8 cellular contexts compared by ENCODE assay signal in the genomic region with DNA sequence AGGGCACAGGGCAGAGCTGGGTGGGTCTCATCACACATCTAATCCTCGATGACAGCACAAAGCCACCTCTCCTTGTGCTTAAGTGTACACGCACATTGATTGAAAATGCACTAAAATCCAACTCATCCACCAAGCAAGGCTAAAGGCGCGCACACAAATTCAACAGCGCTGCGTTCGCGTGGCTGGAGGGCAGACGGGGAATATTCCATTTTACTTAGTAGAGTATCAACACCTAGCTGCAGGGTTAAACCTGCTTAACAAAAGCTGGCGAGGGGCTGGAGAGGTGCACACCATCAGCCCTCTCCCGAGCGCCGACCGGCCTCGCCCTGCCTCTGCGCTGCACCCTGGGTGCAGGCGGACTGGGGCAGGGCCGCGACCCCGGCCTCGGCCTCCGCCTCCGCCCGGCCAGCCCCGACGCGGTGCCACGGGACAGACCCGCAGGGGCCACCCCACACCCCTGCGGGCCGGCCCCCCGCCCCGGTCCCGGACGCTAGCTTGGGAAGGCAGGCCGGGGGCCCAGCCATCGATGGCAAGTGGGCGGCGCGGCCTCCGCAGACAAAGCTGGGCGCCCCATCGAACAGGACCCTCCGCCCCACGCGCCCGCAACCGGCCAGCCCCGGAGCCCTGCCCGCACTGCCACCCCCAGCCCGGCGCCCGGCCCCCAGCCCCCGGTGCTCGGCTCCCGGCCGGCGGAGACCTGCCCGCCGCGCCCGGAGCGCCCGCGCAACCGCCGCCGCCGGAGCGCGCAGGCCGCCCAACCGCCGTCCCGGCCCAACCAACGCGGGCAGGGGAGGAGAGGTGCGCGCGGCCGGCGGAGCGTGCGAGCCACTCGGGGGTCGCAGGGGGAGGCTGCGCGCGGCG. TPM values are rescaled to one million over a fixed set of nuclear protein-coding genes. Genes with fewer than 3 reads are reported as not detected.
A peak's percentile ranks its signal among the peaks of the same experiment; 100 is the strongest.
DNase-seq lines count a peak whose midpoint lies in the region; ATAC-seq, FAIRE-seq and TF ChIP-seq lines count a peak whose summit lies in the region.

No MANE protein-coding gene starts in this region.

- in situ Hi-C loops in GM13976 (cut with MboI; ENCODE audit: low sequenced_read_pairs, unreplicated experiment), result no loop called here

- TF ChIP-seq CTCF in A549 (IDR thresholded peaks at IDR 0.05) (no peak), GM13976 (IDR thresholded peaks at IDR 0.05; ENCODE audit: borderline replicate concordance, control extremely low read depth, extremely low read depth, insufficient read depth, missing control alignments) (no peak), neutrophil (IDR thresholded peaks at IDR 0.05) (no peak)

- H3K4me1 ChIP-seq in A549, result peaks cover 19% of the 10 kb centered on the region
- peaks cover 35 to 41% of the 10 kb centered on the region in 2 experiments for H3K4me1 ChIP-seq in neutrophil (ENCODE audit: control insufficient read depth in 1 of 2, insufficient read depth in 1 of 2, low read depth in 1 of 2, low read length in 1 of 2)

- H3K27me3 Mint-ChIP-seq in activated naive CD4-positive, alpha-beta T cell treated with anti-CD3 and anti-CD28 coated beads for 36 hours (ENCODE audit: low read depth), result no peaks in the 10 kb centered on the region

- TF ChIP-seq EP300 in A549 (IDR thresholded peaks at IDR 0.05), result no peak

- peak overlapping the region; percentile 98 for H3K4me3 Mint-ChIP-seq in activated naive CD4-positive, alpha-beta T cell treated with anti-CD3 and anti-CD28 coated beads for 36 hours

- CTCF ChIA-PET in A549 (lab: Yijun Ruan, JAX), result interaction anchor here (1.0 to 1.1 kb wide), 2 partner anchors 13 to 130 kb away, joined by 4 to 5 read pairs; no protein-coding TSS in a partner anchor
- CTCF ChIA-PET in activated naive CD4-positive, alpha-beta T cell treated with anti-CD3 and anti-CD28 coated beads for 36 hours (lab: Charles Lee), result interaction anchor here (1.3 kb wide), 1 partner anchor 70 kb away, joined by 3 read pairs; no protein-coding TSS in a partner anchor

- no peaks in the 10 kb centered on the region for H3K36me3 ChIP-seq in neutrophil

- 1% methylated on average over 13 of the region's 90 CpGs for WGBS in A549 (ENCODE audit: missing lambda C conversion rate)

- POLR2A ChIA-PET in A549 (lab: Yijun Ruan, JAX), result interaction anchor here (0.8 to 3.2 kb wide), 11 partner anchors 9 to 144 kb away, joined by 3 to 53 read pairs (median 5); a partner anchor contains a TSS

- H3K27ac Mint-ChIP-seq in activated naive CD4-positive, alpha-beta T cell treated with anti-CD3 and anti-CD28 coated beads for 36 hours, result peak overlapping the region; percentile 94

- peak overlapping the region; percentile 63 for H3K4me3 ChIP-seq in A549
- peak overlapping the region; percentile 78 to 90 for H3K4me3 ChIP-seq in neutrophil (ENCODE audit: low read depth in 1 of 2, low read length in 1 of 2)

- peak in 1 of 2 experiments; percentile 52; a peak in 3 of 6 replicates for ATAC-seq in A549
- ATAC-seq in HG02938 (IDR thresholded peaks at IDR 0.05; ENCODE audit: unreplicated experiment), result peak; percentile 24

- peaks cover 29% of the 10 kb centered on the region for H3K4me1 Mint-ChIP-seq in activated naive CD4-positive, alpha-beta T cell treated with anti-CD3 and anti-CD28 coated beads for 36 hours (ENCODE audit: low read depth)

- H3K27me3 ChIP-seq in neutrophil, result no peaks in the 10 kb centered on the region

- intact Hi-C loops in activated naive CD4-positive, alpha-beta T cell treated with anti-CD3 and anti-CD28 coated beads for 36 hours (cut with micrococcal nuclease), result loop anchor here (1.0 to 10.0 kb wide), 11 partner anchors 41 to 1949 kb away; a partner anchor contains a TSS

- TF ChIP-seq RAD21 in A549 (conservative IDR thresholded peaks at IDR 0.05 in 1 of 2, IDR thresholded peaks at IDR 0.05 in 1 of 2), result no peak

- peak overlapping the region; percentile 99 to 100 for H3K27ac ChIP-seq in A549
- H3K27ac ChIP-seq in neutrophil, result peak overlapping the region; percentile 99

- peak; percentile 12 to 24 for DNase-seq in A549 (ENCODE audit: low read depth in 1 of 2, low spot score in 1 of 2)
- DNase-seq in GM13976 (ENCODE audit: low spot score), result peak; percentile 60
- peak; percentile 60 for DNase-seq in NCI-H748 (lab: John Stamatoyannopoulos, UW; ENCODE audit: unreplicated experiment)
- DNase-seq in activated naive CD4-positive, alpha-beta T cell treated with anti-CD3 and anti-CD28 coated beads for 36 hours, result peak; percentile 39
- peak; percentile 41 for DNase-seq in globus pallidus (ENCODE audit: low spot score)
- peak; percentile 49 for DNase-seq in ureter (ENCODE audit: low spot score)

- FAIRE-seq in A549 (lab: Jason Lieb, UNC), result no peak

- peak overlapping the region; percentile 73 for H3K4me2 ChIP-seq in A549

- peaks cover 5% of the 10 kb centered on the region for H3K36me3 Mint-ChIP-seq in activated naive CD4-positive, alpha-beta T cell treated with anti-CD3 and anti-CD28 coated beads for 36 hours (ENCODE audit: low read depth)

- no peaks in the 10 kb centered on the region for H3K9me3 Mint-ChIP-seq in activated naive CD4-positive, alpha-beta T cell treated with anti-CD3 and anti-CD28 coated beads for 36 hours

- H3K9me3 ChIP-seq in A549, result no peaks in the 10 kb centered on the region
- H3K9me3 ChIP-seq in neutrophil, result no peaks in the 10 kb centered on the region

- TF ChIP-seq POLR2A in A549 (IDR thresholded peaks at IDR 0.05; ENCODE audit: low read length), result no peak; the same call in 1 of the 2 replicates

TF ChIP-seq in A549, 52 proteins besides CTCF, POLR2A, EP300 and RAD21:
- TF ChIP-seq, protein P1, sequence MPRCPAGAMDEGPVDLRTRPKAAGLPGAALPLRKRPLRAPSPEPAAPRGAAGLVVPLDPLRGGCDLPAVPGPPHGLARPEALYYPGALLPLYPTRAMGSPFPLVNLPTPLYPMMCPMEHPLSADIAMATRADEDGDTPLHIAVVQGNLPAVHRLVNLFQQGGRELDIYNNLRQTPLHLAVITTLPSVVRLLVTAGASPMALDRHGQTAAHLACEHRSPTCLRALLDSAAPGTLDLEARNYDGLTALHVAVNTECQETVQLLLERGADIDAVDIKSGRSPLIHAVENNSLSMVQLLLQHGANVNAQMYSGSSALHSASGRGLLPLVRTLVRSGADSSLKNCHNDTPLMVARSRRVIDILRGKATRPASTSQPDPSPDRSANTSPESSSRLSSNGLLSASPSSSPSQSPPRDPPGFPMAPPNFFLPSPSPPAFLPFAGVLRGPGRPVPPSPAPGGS (IDR thresholded peaks at IDR 0.05), result peak; percentile 62; the same call in 2 of the 3 replicates
- TF ChIP-seq ZC3H11A (IDR thresholded peaks at IDR 0.05) (no peak), EHMT2 (IDR thresholded peaks at IDR 0.05; ENCODE audit: low read depth) (no peak), PHF8 (IDR thresholded peaks at IDR 0.05; ENCODE audit: borderline replicate concordance, low read depth) (peak; percentile 8; the same call in 1 of the 2 replicates), FOSB (CRISPR knock-in tag; IDR thresholded peaks at IDR 0.05) (no peak), MYC (IDR thresholded peaks at IDR 0.05; ENCODE audit: borderline replicate concordance, low read length) (no peak), TP53 (CRISPR knock-in tag; IDR thresholded peaks at IDR 0.05) (no peak), JUN (IDR thresholded peaks at IDR 0.05) (peak in 1 of 2 experiments; percentile 52; a peak in 2 of 5 replicates)
- TF ChIP-seq, protein P2, sequence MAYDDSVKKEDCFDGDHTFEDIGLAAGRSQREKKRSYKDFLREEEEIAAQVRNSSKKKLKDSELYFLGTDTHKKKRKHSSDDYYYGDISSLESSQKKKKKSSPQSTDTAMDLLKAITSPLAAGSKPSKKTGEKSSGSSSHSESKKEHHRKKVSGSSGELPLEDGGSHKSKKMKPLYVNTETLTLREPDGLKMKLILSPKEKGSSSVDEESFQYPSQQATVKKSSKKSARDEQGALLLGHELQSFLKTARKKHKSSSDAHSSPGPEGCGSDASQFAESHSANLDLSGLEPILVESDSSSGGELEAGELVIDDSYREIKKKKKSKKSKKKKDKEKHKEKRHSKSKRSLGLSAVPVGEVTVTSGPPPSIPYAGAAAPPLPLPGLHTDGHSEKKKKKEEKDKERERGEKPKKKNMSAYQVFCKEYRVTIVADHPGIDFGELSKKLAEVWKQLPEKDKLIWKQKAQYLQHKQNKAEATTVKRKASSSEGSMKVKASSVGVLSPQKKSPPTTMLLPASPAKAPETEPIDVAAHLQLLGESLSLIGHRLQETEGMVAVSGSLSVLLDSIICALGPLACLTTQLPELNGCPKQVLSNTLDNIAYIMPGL (CRISPR knock-in tag; IDR thresholded peaks at IDR 0.05; ENCODE audit: borderline replicate concordance), result no peak
- TF ChIP-seq, protein P3, sequence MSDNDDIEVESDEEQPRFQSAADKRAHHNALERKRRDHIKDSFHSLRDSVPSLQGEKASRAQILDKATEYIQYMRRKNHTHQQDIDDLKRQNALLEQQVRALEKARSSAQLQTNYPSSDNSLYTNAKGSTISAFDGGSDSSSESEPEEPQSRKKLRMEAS (IDR thresholded peaks at IDR 0.05), result peak; percentile 37; the same call in 1 of the 2 replicates
- TF ChIP-seq, protein P4, sequence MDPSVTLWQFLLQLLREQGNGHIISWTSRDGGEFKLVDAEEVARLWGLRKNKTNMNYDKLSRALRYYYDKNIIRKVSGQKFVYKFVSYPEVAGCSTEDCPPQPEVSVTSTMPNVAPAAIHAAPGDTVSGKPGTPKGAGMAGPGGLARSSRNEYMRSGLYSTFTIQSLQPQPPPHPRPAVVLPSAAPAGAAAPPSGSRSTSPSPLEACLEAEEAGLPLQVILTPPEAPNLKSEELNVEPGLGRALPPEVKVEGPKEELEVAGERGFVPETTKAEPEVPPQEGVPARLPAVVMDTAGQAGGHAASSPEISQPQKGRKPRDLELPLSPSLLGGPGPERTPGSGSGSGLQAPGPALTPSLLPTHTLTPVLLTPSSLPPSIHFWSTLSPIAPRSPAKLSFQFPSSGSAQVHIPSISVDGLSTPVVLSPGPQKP (IDR thresholded peaks at IDR 0.05; ENCODE audit: low read depth, low read length), result no peak
- TF ChIP-seq, protein P5, sequence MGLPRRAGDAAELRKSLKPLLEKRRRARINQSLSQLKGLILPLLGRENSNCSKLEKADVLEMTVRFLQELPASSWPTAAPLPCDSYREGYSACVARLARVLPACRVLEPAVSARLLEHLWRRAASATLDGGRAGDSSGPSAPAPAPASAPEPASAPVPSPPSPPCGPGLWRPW (IDR thresholded peaks at IDR 0.05), result no peak
TF ChIP-seq in A549: peak in this region for 4.

RNA-seq across cellular contexts. Expression of a gene that starts 0.9 kb away (rescaled TPM):
- 4.0 and 5.5 TPM in 2 replicates for polyA plus RNA-seq in A549 (2011; rRNA removed)
- 2.1 and 2.4 TPM in 2 replicates for polyA plus RNA-seq in A549 (2012; cell fraction: cytosol; rRNA removed)
- 7.9 and 8.8 TPM in 2 replicates for polyA plus RNA-seq in A549 (2012; cell fraction: nucleus; rRNA removed)
- polyA plus RNA-seq in A549 (2017; fragmentation: RNase III; extraction: RNeasy Plus Mini Kit Qiagen cat#74134 plus additional on column Dnase treatment), result 2.8 to 3.1 TPM (median 2.8 TPM) in 3 replicates
- 14.6 and 23.4 TPM in 2 replicates for polyA minus RNA-seq in A549 (2011; rRNA and poly(A)+ RNA removed)
- 10 to 100 TPM; 19.3 to 24.3 TPM for total RNA-seq in activated naive CD4-positive, alpha-beta T cell treated with anti-CD3 and anti-CD28 coated beads for 36 hours
- 10.3 TPM for total RNA-seq in ureter
